In the genomic region with DNA sequence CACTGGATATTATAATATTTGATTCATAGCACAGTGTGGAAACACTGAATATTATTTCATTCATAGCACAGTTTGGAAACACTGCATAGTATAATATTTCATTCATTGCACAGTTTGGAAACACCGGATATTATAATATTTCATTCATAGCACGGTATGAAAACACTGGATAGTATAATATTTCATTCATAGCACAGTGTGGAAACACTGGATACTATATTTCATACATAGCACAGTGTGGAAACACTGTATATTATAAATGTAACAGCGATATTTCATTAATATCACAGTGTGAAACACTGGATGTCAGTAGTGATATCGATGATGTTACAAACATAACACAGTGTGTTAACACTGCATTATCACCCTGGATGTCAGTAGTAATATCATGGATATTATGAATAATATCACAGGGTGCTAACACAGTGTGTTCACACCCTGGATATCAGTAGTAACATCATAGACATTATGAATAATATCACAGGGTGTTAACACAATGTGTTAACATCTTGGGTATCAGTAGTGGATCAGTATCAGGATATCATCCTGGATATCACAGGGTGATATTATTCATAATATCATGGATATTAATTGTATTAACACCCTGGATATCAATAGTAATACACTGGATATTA, we compare ENCODE assay signal across 17 cellular contexts. TPM values are rescaled to one million over a fixed set of nuclear protein-coding genes. Genes with fewer than 3 reads are reported as not detected.
DNase-seq lines count a peak whose midpoint lies in the region; ATAC-seq and TF ChIP-seq lines count a peak whose summit lies in the region.
"Had no signal": no experiment of that assay in that cellular context is flagged by ENCODE, and none has a peak within 500 bp of the region (broad histone marks: within the 10 kb centered on the region; RNA-seq: fewer than 3 reads in every experiment).

No MANE protein-coding gene starts in this region.

- H3K4me1 ChIP-seq in DND-41 (ENCODE audit: insufficient read depth, low read length) (no peaks in the 10 kb centered on the region), gastroesophageal sphincter (no peaks in the 10 kb centered on the region)

- no peak overlapping the region for H3K4me2 ChIP-seq in DND-41 (ENCODE audit: insufficient read depth, low read length)

- no peak overlapping the region for H3K4me3 Mint-ChIP-seq in activated CD8-positive, alpha-beta memory T cell treated with anti-CD3 and anti-CD28 coated beads, Interleukin-2, amount 10 ng/mL, durations not matched to agents 7 days and 5 days
- no peak overlapping the region for H3K4me3 Mint-ChIP-seq in activated T-helper 17 cell treated with anti-CD3 and anti-CD28 coated beads, Interleukin-2, amount 50 U/mL, for 72 hours

- H3K27me3 ChIP-seq in DND-41 (ENCODE audit: insufficient read depth, low read length, poor library complexity) (no peaks in the 10 kb centered on the region), gastroesophageal sphincter (no peaks in the 10 kb centered on the region)

- H3K9ac ChIP-seq in DND-41 (ENCODE audit: low read depth, low read length), result no peak overlapping the region

- WGBS in gastroesophageal sphincter (ENCODE audit: low coverage in 1 of 2), 2 donors, result 64 to 65% methylated on average over 3 to 4 of the region's 4 CpGs

- H3K9me3 ChIP-seq in DND-41 (ENCODE audit: insufficient read depth, low read length, severe bottlenecking), result no peaks in the 10 kb centered on the region
- no peaks in the 10 kb centered on the region for H3K9me3 ChIP-seq in gastroesophageal sphincter

- no peaks in the 10 kb centered on the region for H3K4me1 Mint-ChIP-seq in activated CD8-positive, alpha-beta memory T cell treated with anti-CD3 and anti-CD28 coated beads, Interleukin-2, amount 10 ng/mL, durations not matched to agents 7 days and 5 days
- H3K4me1 Mint-ChIP-seq in activated T-helper 17 cell treated with anti-CD3 and anti-CD28 coated beads, Interleukin-2, amount 50 U/mL, for 72 hours, result no peaks in the 10 kb centered on the region

- H3K27ac Mint-ChIP-seq in activated CD8-positive, alpha-beta memory T cell treated with anti-CD3 and anti-CD28 coated beads, Interleukin-2, amount 10 ng/mL, durations not matched to agents 7 days and 5 days, result no peak overlapping the region
- no peak overlapping the region for H3K27ac Mint-ChIP-seq in activated T-helper 17 cell treated with anti-CD3 and anti-CD28 coated beads, Interleukin-2, amount 50 U/mL, for 72 hours

- DNase-seq in activated CD8-positive, alpha-beta memory T cell treated with anti-CD3 and anti-CD28 coated beads, Interleukin-2, amount 10 ng/mL, durations not matched to agents 7 days and 5 days, result no peak
- no peak for DNase-seq in activated CD8-positive, alpha-beta memory T cell treated with anti-CD3 and anti-CD28 coated beads, Interleukin-2, amount 50 U/mL, for 48 hours
- DNase-seq in DND-41 (no peak), Kasumi-1 (lab: John Stamatoyannopoulos, UW) (no peak), germinal center (ENCODE audit: low spot score) (no peak)
- DNase-seq in stimulated activated naive CD8-positive, alpha-beta T cell treated with anti-CD3 and anti-CD28 coated beads, Interleukin-15, Interleukin-2, amounts not matched to agents 100 U/mL and 50 U/mL, for 24 hours, result no peak
- DNase-seq: COR-L47, DMS153, H7, KG1, NCI-H1092 treated with DMSO at 0.1 percent for 48 hours, NCI-H2081 treated with DMSO at 0.1 percent for 48 hours, NCI-H524, SHP77 treated with DMSO at 0.1 percent for 48 hours had no signal

- H3K27ac ChIP-seq in DND-41 (ENCODE audit: low read length) (no peak overlapping the region), gastroesophageal sphincter (no peak overlapping the region)
- H3K27ac ChIP-seq: C4-2B had no signal

- no peak overlapping the region for H3K4me3 ChIP-seq in DND-41 (ENCODE audit: low read depth in 1 of 2, low read length in 2 of 2)
- H3K4me3 ChIP-seq in gastroesophageal sphincter, result no peak overlapping the region

- H3K27me3 Mint-ChIP-seq in activated CD8-positive, alpha-beta memory T cell treated with anti-CD3 and anti-CD28 coated beads, Interleukin-2, amount 10 ng/mL, durations not matched to agents 7 days and 5 days, result no peaks in the 10 kb centered on the region
- H3K27me3 Mint-ChIP-seq in activated T-helper 17 cell treated with anti-CD3 and anti-CD28 coated beads, Interleukin-2, amount 50 U/mL, for 72 hours, result no peaks in the 10 kb centered on the region

- H3K79me2 ChIP-seq in DND-41 (ENCODE audit: insufficient read depth, low read length), result no peaks in the 10 kb centered on the region

- CTCF ChIA-PET in activated CD8-positive, alpha-beta memory T cell treated with anti-CD3 and anti-CD28 coated beads, Interleukin-2, amount 10 ng/mL, durations not matched to agents 7 days and 5 days (lab: Charles Lee), result no interaction called here

- peak; percentile 49 for ATAC-seq in activated CD8-positive, alpha-beta memory T cell treated with anti-CD3 and anti-CD28 coated beads, Interleukin-2, amount 10 ng/mL, durations not matched to agents 7 days and 5 days
- ATAC-seq in DND-41 (ENCODE audit: insufficient read depth, low read depth) (peak; percentile 56), gastroesophageal sphincter (no peak)
- peak; percentile 74 for ATAC-seq in activated T-helper 17 cell treated with anti-CD3 and anti-CD28 coated beads, Interleukin-2, amount 50 U/mL, for 72 hours (replicated peaks)
- ATAC-seq in stimulated activated naive CD8-positive, alpha-beta T cell treated with anti-CD3 and anti-CD28 coated beads, Interleukin-15, Interleukin-2, amounts not matched to agents 100 U/mL and 50 U/mL, for 24 hours, result peak; percentile 58

- H3K36me3 ChIP-seq in DND-41 (ENCODE audit: insufficient read depth, low read length), result no peaks in the 10 kb centered on the region
- no peaks in the 10 kb centered on the region for H3K36me3 ChIP-seq in gastroesophageal sphincter

- no peak for TF ChIP-seq POLR2A in gastroesophageal sphincter (IDR thresholded peaks at IDR 0.05)

- no peak overlapping the region for H2AFZ ChIP-seq in DND-41 (ENCODE audit: low read depth, low read length)

- TF ChIP-seq EP300 in gastroesophageal sphincter (IDR thresholded peaks at IDR 0.05), result no peak

- H4K20me1 ChIP-seq in DND-41 (ENCODE audit: insufficient read depth, low read length), result no peaks in the 10 kb centered on the region

- no peaks in the 10 kb centered on the region for H3K36me3 Mint-ChIP-seq in activated CD8-positive, alpha-beta memory T cell treated with anti-CD3 and anti-CD28 coated beads, Interleukin-2, amount 10 ng/mL, durations not matched to agents 7 days and 5 days
- H3K36me3 Mint-ChIP-seq in activated T-helper 17 cell treated with anti-CD3 and anti-CD28 coated beads, Interleukin-2, amount 50 U/mL, for 72 hours (ENCODE audit: low read depth), result no peaks in the 10 kb centered on the region

- TF ChIP-seq CTCF in DND-41 (IDR thresholded peaks at IDR 0.05; ENCODE audit: borderline replicate concordance, extremely low read depth, low read length, poor library complexity, severe bottlenecking) (no peak), gastroesophageal sphincter (IDR thresholded peaks at IDR 0.05) (no peak)

- no peaks in the 10 kb centered on the region for H3K9me3 Mint-ChIP-seq in activated CD8-positive, alpha-beta memory T cell treated with anti-CD3 and anti-CD28 coated beads, Interleukin-2, amount 10 ng/mL, durations not matched to agents 7 days and 5 days (ENCODE audit: low read depth)
- no peaks in the 10 kb centered on the region for H3K9me3 Mint-ChIP-seq in activated T-helper 17 cell treated with anti-CD3 and anti-CD28 coated beads, Interleukin-2, amount 50 U/mL, for 72 hours

RNA-seq across cellular contexts. Expression of gene TMEM225B, which starts 2.8 kb away (rescaled TPM):
- total RNA-seq in activated CD8-positive, alpha-beta memory T cell treated with anti-CD3 and anti-CD28 coated beads, Interleukin-2, amount 10 ng/mL, durations not matched to agents 7 days and 5 days, result 1 to 10 TPM in 1 of 2 experiments, not detected in 1; 2.3 TPM
- 1 to 10 TPM in 1 of 2 donors, under 1 TPM in 1; 0.86 to 4.4 TPM for total RNA-seq in activated T-helper 17 cell treated with anti-CD3 and anti-CD28 coated beads, Interleukin-2, amount 50 U/mL, for 72 hours
- total RNA-seq in gastroesophageal sphincter, result 1 to 10 TPM in 2 of 4 donors, not detected in 2; 1.6 to 2.2 TPM

RNA-seq across cellular contexts. Expression of gene ZSCAN25, which starts 21.5 kb away (rescaled TPM):
- total RNA-seq in activated CD8-positive, alpha-beta memory T cell treated with anti-CD3 and anti-CD28 coated beads, Interleukin-2, amount 10 ng/mL, durations not matched to agents 7 days and 5 days, result 10 to 100 TPM; 26.8 to 31.7 TPM
- 10 to 100 TPM; 25.0 to 58.4 TPM for total RNA-seq in activated T-helper 17 cell treated with anti-CD3 and anti-CD28 coated beads, Interleukin-2, amount 50 U/mL, for 72 hours
- 10 to 100 TPM; 10.9 to 26.5 (median 18.4) TPM for total RNA-seq in gastroesophageal sphincter

RNA-seq across cellular contexts. Expression of gene ZNF655, which starts 36.8 kb away (rescaled TPM):
- total RNA-seq in activated CD8-positive, alpha-beta memory T cell treated with anti-CD3 and anti-CD28 coated beads, Interleukin-2, amount 10 ng/mL, durations not matched to agents 7 days and 5 days, result 10 to 100 TPM; 86.0 to 92.7 TPM
- total RNA-seq in activated T-helper 17 cell treated with anti-CD3 and anti-CD28 coated beads, Interleukin-2, amount 50 U/mL, for 72 hours, result 10 to 100 TPM; 79.2 to 98.5 TPM
- 100 to 1,000 TPM; 115 to 191 (median 116) TPM for total RNA-seq in gastroesophageal sphincter

RNA-seq across cellular contexts. Expression of gene FAM200A, which starts 43.3 kb away (rescaled TPM):
- total RNA-seq in activated CD8-positive, alpha-beta memory T cell treated with anti-CD3 and anti-CD28 coated beads, Interleukin-2, amount 10 ng/mL, durations not matched to agents 7 days and 5 days, result 1 to 10 TPM; 5.1 to 5.2 TPM
- 1 to 10 TPM; 2.7 to 5.5 TPM for total RNA-seq in activated T-helper 17 cell treated with anti-CD3 and anti-CD28 coated beads, Interleukin-2, amount 50 U/mL, for 72 hours
- 1 to 10 TPM; 3.5 to 8.6 (median 4.3) TPM for total RNA-seq in gastroesophageal sphincter
